Comparison of ENCODE assay signal across 1 cellular context in genomic region chr13:113726106-113726821, GRCh38.
A peak's percentile ranks its signal among the peaks of the same experiment; 100 is the strongest.
TF ChIP-seq lines count a peak whose summit lies in the region.

No MANE protein-coding gene starts in this region.

TF ChIP-seq in K562, 482 proteins besides CTCF, POLR2A, EP300 and RAD21 (continued from another document):
- TF ChIP-seq NRF1 (conservative IDR thresholded peaks at IDR 0.05 in 1 of 2, IDR thresholded peaks at IDR 0.05 in 1 of 2): peak; percentile 20 to 25; a peak in 1 of 4 replicates
- TF ChIP-seq SP1 (CRISPR knock-in tag; IDR thresholded peaks at IDR 0.05): peak; percentile 90
- peak; percentile 49; the same call in 1 of the 2 replicates for TF ChIP-seq MBD2 (IDR thresholded peaks at IDR 0.05; ENCODE audit: borderline replicate concordance, low read depth)
